Comparison of ENCODE assay signal across 1 cellular context in genomic region chr10:86775056-86775858, GRCh38.
TF ChIP-seq lines count a peak whose summit lies in the region.

No MANE protein-coding gene starts in this region.

TF ChIP-seq in HepG2, 621 proteins besides CTCF, POLR2A, EP300 and RAD21 (continued from another document and continues in another):
- TF ChIP-seq, protein P1, sequence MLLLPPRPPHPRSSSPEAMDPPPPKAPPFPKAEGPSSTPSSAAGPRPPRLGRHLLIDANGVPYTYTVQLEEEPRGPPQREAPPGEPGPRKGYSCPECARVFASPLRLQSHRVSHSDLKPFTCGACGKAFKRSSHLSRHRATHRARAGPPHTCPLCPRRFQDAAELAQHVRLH (CRISPR knock-in tag; IDR thresholded peaks at IDR 0.05; ENCODE audit: borderline replicate concordance, low read depth): no peak
- TF ChIP-seq ZNF788 (CRISPR knock-in tag; IDR thresholded peaks at IDR 0.05; ENCODE audit: borderline replicate concordance) (no peak), REPIN1 (CRISPR knock-in tag; IDR thresholded peaks at IDR 0.05; ENCODE audit: borderline replicate concordance, low read depth) (no peak), KMT2A (CRISPR knock-in tag; IDR thresholded peaks at IDR 0.05) (0 out of 2 replicates have a peak, but pooled peaks have one; percentile 49), GLI4 (CRISPR knock-in tag; IDR thresholded peaks at IDR 0.05; ENCODE audit: borderline replicate concordance) (no peak), NR0B2 (CRISPR knock-in tag; IDR thresholded peaks at IDR 0.05) (no peak), ARNT2 (CRISPR knock-in tag; IDR thresholded peaks at IDR 0.05; ENCODE audit: low read depth) (peak; percentile 31; the same call in 1 of the 2 replicates), ZFYVE20 (CRISPR knock-in tag; IDR thresholded peaks at IDR 0.05; ENCODE audit: borderline replicate concordance, low read depth) (no peak), MXD3 (CRISPR knock-in tag; IDR thresholded peaks at IDR 0.05) (no peak), HOXA9 (CRISPR knock-in tag; IDR thresholded peaks at IDR 0.05; ENCODE audit: borderline replicate concordance) (no peak), ZBTB38 (CRISPR knock-in tag; IDR thresholded peaks at IDR 0.05) (no peak), ZNF234 (CRISPR knock-in tag; conservative IDR thresholded peaks at IDR 0.05) (no peak), ELK4 (CRISPR knock-in tag; IDR thresholded peaks at IDR 0.05; ENCODE audit: borderline replicate concordance) (no peak), FLYWCH1 (CRISPR knock-in tag; IDR thresholded peaks at IDR 0.05) (no peak), ZNF451 (CRISPR knock-in tag; IDR thresholded peaks at IDR 0.05) (no peak), ZFP36L2 (CRISPR knock-in tag; IDR thresholded peaks at IDR 0.05) (no peak), CSRNP2 (CRISPR knock-in tag; conservative IDR thresholded peaks at IDR 0.05; ENCODE audit: low read depth) (no peak), RFXAP (CRISPR knock-in tag; IDR thresholded peaks at IDR 0.05; ENCODE audit: borderline replicate concordance) (no peak), ZNF550 (CRISPR knock-in tag; IDR thresholded peaks at IDR 0.05; ENCODE audit: borderline replicate concordance) (no peak), SOX6 (IDR thresholded peaks at IDR 0.05) (no peak), SOX6 (CRISPR knock-in tag; IDR thresholded peaks at IDR 0.05) (peak; percentile 95), SOX13 (IDR thresholded peaks at IDR 0.05) (peak; percentile 47; the same call in 1 of the 2 replicates), SOX13 (CRISPR knock-in tag; conservative IDR thresholded peaks at IDR 0.05 in 1 of 2, IDR thresholded peaks at IDR 0.05 in 1 of 2) (peak in 1 of 2 experiments; percentile 81; a peak in 2 of 4 replicates), ZNF747 (CRISPR knock-in tag; IDR thresholded peaks at IDR 0.05; ENCODE audit: borderline replicate concordance) (no peak), ZNF446 (CRISPR knock-in tag; IDR thresholded peaks at IDR 0.05) (no peak)
- TF ChIP-seq, protein P2, sequence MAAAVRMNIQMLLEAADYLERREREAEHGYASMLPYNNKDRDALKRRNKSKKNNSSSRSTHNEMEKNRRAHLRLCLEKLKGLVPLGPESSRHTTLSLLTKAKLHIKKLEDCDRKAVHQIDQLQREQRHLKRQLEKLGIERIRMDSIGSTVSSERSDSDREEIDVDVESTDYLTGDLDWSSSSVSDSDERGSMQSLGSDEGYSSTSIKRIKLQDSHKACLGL (CRISPR knock-in tag; IDR thresholded peaks at IDR 0.05): no peak
- TF ChIP-seq, protein P3, sequence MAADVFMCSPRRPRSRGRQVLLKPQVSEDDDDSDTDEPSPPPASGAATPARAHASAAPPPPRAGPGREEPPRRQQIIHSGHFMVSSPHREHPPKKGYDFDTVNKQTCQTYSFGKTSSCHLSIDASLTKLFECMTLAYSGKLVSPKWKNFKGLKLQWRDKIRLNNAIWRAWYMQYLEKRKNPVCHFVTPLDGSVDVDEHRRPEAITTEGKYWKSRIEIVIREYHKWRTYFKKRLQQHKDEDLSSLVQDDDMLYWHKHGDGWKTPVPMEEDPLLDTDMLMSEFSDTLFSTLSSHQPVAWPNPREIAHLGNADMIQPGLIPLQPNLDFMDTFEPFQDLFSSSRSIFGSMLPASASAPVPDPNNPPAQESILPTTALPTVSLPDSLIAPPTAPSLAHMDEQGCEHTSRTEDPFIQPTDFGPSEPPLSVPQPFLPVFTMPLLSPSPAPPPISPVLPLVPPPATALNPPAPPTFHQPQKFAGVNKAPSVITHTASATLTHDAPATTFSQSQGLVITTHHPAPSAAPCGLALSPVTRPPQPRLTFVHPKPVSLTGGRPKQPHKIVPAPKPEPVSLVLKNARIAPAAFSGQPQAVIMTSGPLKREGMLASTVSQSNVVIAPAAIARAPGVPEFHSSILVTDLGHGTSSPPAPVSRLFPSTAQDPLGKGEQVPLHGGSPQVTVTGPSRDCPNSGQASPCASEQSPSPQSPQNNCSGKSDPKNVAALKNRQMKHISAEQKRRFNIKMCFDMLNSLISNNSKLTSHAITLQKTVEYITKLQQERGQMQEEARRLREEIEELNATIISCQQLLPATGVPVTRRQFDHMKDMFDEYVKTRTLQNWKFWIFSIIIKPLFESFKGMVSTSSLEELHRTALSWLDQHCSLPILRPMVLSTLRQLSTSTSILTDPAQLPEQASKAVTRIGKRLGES (CRISPR knock-in tag; IDR thresholded peaks at IDR 0.05; ENCODE audit: borderline replicate concordance): no peak
- TF ChIP-seq, protein P4, sequence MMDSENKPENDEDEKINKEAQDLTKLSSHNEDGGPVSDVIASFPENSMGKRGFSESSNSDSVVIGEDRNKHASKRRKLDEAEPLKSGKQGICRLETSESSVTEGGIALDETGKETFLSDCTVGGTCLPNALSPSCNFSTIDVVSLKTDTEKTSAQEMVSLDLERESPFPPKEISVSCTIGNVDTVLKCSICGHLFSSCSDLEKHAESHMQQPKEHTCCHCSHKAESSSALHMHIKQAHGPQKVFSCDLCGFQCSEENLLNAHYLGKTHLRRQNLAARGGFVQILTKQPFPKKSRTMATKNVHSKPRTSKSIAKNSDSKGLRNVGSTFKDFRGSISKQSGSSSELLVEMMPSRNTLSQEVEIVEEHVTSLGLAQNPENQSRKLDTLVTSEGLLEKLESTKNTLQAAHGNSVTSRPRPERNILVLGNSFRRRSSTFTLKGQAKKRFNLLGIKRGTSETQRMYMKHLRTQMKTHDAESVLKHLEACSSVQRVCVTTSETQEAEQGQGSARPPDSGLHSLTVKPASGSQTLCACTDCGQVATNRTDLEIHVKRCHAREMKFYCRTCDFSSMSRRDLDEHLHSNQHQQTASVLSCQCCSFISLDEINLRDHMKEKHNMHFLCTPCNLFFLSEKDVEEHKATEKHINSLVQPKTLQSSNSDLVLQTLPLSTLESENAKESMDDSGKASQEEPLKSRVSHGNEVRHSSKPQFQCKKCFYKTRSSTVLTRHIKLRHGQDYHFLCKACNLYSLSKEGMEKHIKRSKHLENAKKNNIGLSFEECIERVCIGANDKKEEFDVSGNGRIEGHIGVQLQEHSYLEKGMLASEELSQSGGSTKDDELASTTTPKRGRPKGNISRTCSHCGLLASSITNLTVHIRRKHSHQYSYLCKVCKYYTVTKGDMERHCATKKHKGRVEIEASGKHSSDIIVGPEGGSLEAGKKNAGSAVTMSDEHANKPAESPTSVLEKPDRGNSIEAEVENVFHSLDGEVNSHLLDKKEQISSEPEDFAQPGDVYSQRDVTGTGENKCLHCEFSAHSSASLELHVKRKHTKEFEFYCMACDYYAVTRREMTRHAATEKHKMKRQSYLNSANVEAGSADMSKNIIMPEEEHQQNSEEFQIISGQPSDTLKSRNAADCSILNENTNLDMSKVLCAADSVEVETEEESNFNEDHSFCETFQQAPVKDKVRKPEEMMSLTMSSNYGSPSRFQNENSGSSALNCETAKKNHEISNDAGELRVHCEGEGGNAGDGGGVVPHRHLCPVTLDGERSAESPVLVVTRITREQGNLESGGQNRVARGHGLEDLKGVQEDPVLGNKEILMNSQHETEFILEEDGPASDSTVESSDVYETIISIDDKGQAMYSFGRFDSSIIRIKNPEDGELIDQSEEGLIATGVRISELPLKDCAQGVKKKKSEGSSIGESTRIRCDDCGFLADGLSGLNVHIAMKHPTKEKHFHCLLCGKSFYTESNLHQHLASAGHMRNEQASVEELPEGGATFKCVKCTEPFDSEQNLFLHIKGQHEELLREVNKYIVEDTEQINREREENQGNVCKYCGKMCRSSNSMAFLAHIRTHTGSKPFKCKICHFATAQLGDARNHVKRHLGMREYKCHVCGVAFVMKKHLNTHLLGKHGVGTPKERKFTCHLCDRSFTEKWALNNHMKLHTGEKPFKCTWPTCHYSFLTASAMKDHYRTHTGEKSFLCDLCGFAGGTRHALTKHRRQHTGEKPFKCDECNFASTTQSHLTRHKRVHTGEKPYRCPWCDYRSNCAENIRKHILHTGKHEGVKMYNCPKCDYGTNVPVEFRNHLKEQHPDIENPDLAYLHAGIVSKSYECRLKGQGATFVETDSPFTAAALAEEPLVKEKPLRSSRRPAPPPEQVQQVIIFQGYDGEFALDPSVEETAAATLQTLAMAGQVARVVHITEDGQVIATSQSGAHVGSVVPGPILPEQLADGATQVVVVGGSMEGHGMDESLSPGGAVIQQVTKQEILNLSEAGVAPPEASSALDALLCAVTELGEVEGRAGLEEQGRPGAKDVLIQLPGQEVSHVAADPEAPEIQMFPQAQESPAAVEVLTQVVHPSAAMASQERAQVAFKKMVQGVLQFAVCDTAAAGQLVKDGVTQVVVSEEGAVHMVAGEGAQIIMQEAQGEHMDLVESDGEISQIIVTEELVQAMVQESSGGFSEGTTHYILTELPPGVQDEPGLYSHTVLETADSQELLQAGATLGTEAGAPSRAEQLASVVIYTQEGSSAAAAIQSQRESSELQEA (CRISPR knock-in tag; IDR thresholded peaks at IDR 0.05; ENCODE audit: not compliant biosample characterization): no peak
- TF ChIP-seq, protein P5, sequence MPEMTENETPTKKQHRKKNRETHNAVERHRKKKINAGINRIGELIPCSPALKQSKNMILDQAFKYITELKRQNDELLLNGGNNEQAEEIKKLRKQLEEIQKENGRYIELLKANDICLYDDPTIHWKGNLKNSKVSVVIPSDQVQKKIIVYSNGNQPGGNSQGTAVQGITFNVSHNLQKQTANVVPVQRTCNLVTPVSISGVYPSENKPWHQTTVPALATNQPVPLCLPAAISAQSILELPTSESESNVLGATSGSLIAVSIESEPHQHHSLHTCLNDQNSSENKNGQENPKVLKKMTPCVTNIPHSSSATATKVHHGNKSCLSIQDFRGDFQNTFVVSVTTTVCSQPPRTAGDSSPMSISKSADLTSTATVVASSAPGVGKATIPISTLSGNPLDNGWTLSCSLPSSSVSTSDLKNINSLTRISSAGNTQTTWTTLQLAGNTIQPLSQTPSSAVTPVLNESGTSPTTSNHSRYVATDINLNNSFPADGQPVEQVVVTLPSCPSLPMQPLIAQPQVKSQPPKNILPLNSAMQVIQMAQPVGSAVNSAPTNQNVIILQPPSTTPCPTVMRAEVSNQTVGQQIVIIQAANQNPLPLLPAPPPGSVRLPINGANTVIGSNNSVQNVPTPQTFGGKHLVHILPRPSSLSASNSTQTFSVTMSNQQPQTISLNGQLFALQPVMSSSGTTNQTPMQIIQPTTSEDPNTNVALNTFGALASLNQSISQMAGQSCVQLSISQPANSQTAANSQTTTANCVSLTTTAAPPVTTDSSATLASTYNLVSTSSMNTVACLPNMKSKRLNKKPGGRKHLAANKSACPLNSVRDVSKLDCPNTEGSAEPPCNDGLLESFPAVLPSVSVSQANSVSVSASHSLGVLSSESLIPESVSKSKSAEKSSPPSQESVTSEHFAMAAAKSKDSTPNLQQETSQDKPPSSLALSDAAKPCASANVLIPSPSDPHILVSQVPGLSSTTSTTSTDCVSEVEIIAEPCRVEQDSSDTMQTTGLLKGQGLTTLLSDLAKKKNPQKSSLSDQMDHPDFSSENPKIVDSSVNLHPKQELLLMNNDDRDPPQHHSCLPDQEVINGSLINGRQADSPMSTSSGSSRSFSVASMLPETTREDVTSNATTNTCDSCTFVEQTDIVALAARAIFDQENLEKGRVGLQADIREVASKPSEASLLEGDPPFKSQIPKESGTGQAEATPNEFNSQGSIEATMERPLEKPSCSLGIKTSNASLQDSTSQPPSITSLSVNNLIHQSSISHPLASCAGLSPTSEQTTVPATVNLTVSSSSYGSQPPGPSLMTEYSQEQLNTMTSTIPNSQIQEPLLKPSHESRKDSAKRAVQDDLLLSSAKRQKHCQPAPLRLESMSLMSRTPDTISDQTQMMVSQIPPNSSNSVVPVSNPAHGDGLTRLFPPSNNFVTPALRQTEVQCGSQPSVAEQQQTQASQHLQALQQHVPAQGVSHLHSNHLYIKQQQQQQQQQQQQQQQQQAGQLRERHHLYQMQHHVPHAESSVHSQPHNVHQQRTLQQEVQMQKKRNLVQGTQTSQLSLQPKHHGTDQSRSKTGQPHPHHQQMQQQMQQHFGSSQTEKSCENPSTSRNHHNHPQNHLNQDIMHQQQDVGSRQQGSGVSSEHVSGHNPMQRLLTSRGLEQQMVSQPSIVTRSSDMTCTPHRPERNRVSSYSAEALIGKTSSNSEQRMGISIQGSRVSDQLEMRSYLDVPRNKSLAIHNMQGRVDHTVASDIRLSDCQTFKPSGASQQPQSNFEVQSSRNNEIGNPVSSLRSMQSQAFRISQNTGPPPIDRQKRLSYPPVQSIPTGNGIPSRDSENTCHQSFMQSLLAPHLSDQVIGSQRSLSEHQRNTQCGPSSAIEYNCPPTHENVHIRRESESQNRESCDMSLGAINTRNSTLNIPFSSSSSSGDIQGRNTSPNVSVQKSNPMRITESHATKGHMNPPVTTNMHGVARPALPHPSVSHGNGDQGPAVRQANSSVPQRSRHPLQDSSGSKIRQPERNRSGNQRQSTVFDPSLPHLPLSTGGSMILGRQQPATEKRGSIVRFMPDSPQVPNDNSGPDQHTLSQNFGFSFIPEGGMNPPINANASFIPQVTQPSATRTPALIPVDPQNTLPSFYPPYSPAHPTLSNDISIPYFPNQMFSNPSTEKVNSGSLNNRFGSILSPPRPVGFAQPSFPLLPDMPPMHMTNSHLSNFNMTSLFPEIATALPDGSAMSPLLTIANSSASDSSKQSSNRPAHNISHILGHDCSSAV (CRISPR knock-in tag; IDR thresholded peaks at IDR 0.05; ENCODE audit: borderline replicate concordance): no peak
